Comparison of ENCODE assay signal across 20 cellular contexts in the genomic region with DNA sequence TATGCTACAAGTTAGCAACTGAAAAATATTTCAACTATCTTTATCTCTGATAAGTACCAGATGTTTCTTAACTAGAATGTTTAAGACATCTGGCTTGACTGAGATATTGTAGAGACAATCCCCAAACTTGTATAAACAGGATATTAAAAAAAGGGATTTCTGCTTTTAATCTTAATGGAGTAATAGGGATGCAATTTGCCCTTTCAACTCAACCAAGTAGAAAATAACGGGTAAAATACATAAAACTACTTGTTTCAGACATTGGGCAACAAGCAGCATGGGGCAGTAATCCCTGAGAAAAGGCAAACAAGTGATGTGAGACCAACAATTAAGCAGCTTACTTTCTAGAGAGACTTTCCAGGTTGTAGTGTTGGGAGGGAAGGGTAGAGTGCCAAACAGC. TPM values are rescaled to one million over a fixed set of nuclear protein-coding genes. Genes with fewer than 3 reads are reported as not detected.
DNase-seq lines count a peak whose midpoint lies in the region; FAIRE-seq lines count a peak whose summit lies in the region.
"Had no signal": no experiment of that assay in that cellular context is flagged by ENCODE, and none has a peak within 500 bp of the region (broad histone marks: within the 10 kb centered on the region; RNA-seq: fewer than 3 reads in every experiment).

No MANE protein-coding gene starts in this region.

- H3K4me1 Mint-ChIP-seq in T-helper 2 cell treated with Interferon-gamma antibody and Interleukin-4, amounts not matched to agents 5 μg/mL and 100 μg/mL, for 36 hours (ENCODE audit: low read depth), result no peaks in the 10 kb centered on the region
- H3K4me1 Mint-ChIP-seq in activated T-helper 2 cell treated with anti-CD3 and anti-CD28 coated beads, Interferon-gamma antibody, Interleukin-2, Interleukin-4, amounts not matched to agents 10 μg/mL and 5 μg/mL and 100 μg/mL, durations not matched to agents 14 hours and 24 hours and 36 hours (ENCODE audit: low read depth), result no peaks in the 10 kb centered on the region

- H3K4me3 Mint-ChIP-seq in T-helper 2 cell treated with Interferon-gamma antibody and Interleukin-4, amounts not matched to agents 5 μg/mL and 100 μg/mL, for 36 hours, result no peak overlapping the region
- no peak overlapping the region for H3K4me3 Mint-ChIP-seq in activated T-helper 2 cell treated with anti-CD3 and anti-CD28 coated beads, Interferon-gamma antibody, Interleukin-2, Interleukin-4, amounts not matched to agents 10 μg/mL and 5 μg/mL and 100 μg/mL, durations not matched to agents 14 hours and 24 hours and 36 hours (ENCODE audit: low read depth)
- H3K4me3 Mint-ChIP-seq: CD4-positive, alpha-beta memory T cell had no signal

- H3K36me3 Mint-ChIP-seq in T-helper 2 cell treated with Interferon-gamma antibody and Interleukin-4, amounts not matched to agents 5 μg/mL and 100 μg/mL, for 36 hours (ENCODE audit: low read depth), result no peaks in the 10 kb centered on the region
- no peaks in the 10 kb centered on the region for H3K36me3 Mint-ChIP-seq in activated T-helper 2 cell treated with anti-CD3 and anti-CD28 coated beads, Interferon-gamma antibody, Interleukin-2, Interleukin-4, amounts not matched to agents 10 μg/mL and 5 μg/mL and 100 μg/mL, durations not matched to agents 14 hours and 24 hours and 36 hours (ENCODE audit: low read depth)

- intact Hi-C loops in activated T-helper 2 cell treated with anti-CD3 and anti-CD28 coated beads, Interferon-gamma antibody, Interleukin-2, Interleukin-4, amounts not matched to agents 10 μg/mL and 5 μg/mL and 100 μg/mL, durations not matched to agents 14 hours and 24 hours and 36 hours (cut with micrococcal nuclease), result no loop called here

- peak; percentile 42 for DNase-seq in EH (ENCODE audit: low read depth)
- no peak for DNase-seq in HTR-8/SVneo (ENCODE audit: insufficient read length, low spot score)
- peak; percentile 24 for DNase-seq in iris pigment epithelial cell (ENCODE audit: low read depth)
- DNase-seq in T-helper 2 cell treated with Interferon-gamma antibody and Interleukin-4, amounts not matched to agents 5 μg/mL and 100 μg/mL, for 36 hours (ENCODE audit: low spot score), result no peak
- DNase-seq in activated T-helper 2 cell treated with anti-CD3 and anti-CD28 coated beads, Interferon-gamma antibody, Interleukin-2, Interleukin-4, amounts not matched to agents 10 μg/mL and 5 μg/mL and 100 μg/mL, durations not matched to agents 14 hours and 24 hours and 36 hours (ENCODE audit: low spot score), result no peak
- DNase-seq in retina, result no peak
- DNase-seq in activated naive CD4-positive, alpha-beta T cell (lab: John Stamatoyannopoulos, UW), result no peak
- DNase-seq: BE2C; Calu3; CD4-positive, alpha-beta memory T cell; DMS53; H7; KG1; NCI-H1436; NCI-H2081; NCI-H82 had no signal

- peaks cover 14% of the 10 kb centered on the region for H3K27me3 Mint-ChIP-seq in T-helper 2 cell treated with Interferon-gamma antibody and Interleukin-4, amounts not matched to agents 5 μg/mL and 100 μg/mL, for 36 hours (ENCODE audit: low read depth)
- H3K27me3 Mint-ChIP-seq in activated T-helper 2 cell treated with anti-CD3 and anti-CD28 coated beads, Interferon-gamma antibody, Interleukin-2, Interleukin-4, amounts not matched to agents 10 μg/mL and 5 μg/mL and 100 μg/mL, durations not matched to agents 14 hours and 24 hours and 36 hours (ENCODE audit: low read depth), result peaks cover 10% of the 10 kb centered on the region
- H3K27me3 Mint-ChIP-seq: CD4-positive, alpha-beta memory T cell had no signal

- peak; percentile 23 for FAIRE-seq in HTR-8/SVneo (lab: Jason Lieb, UNC)
- peak; percentile 99 for FAIRE-seq in endometrium (lab: Jason Lieb, UNC)

- H3K9me3 Mint-ChIP-seq in T-helper 2 cell treated with Interferon-gamma antibody and Interleukin-4, amounts not matched to agents 5 μg/mL and 100 μg/mL, for 36 hours, result peaks cover 9% of the 10 kb centered on the region
- peaks cover 12% of the 10 kb centered on the region for H3K9me3 Mint-ChIP-seq in activated T-helper 2 cell treated with anti-CD3 and anti-CD28 coated beads, Interferon-gamma antibody, Interleukin-2, Interleukin-4, amounts not matched to agents 10 μg/mL and 5 μg/mL and 100 μg/mL, durations not matched to agents 14 hours and 24 hours and 36 hours

- H3K27ac Mint-ChIP-seq in T-helper 2 cell treated with Interferon-gamma antibody and Interleukin-4, amounts not matched to agents 5 μg/mL and 100 μg/mL, for 36 hours, result no peak overlapping the region
- H3K27ac Mint-ChIP-seq in activated T-helper 2 cell treated with anti-CD3 and anti-CD28 coated beads, Interferon-gamma antibody, Interleukin-2, Interleukin-4, amounts not matched to agents 10 μg/mL and 5 μg/mL and 100 μg/mL, durations not matched to agents 14 hours and 24 hours and 36 hours, result no peak overlapping the region
- H3K27ac Mint-ChIP-seq: CD4-positive, alpha-beta memory T cell had no signal

RNA-seq across cellular contexts. Expression of gene ADAMTS12, which starts 9.4 kb away (rescaled TPM):
- total RNA-seq in activated T-helper 2 cell treated with anti-CD3 and anti-CD28 coated beads, Interferon-gamma antibody, Interleukin-2, Interleukin-4, amounts not matched to agents 10 μg/mL and 5 μg/mL and 100 μg/mL, durations not matched to agents 14 hours and 24 hours and 36 hours, result not detected in 2 replicates
- total RNA-seq: SK-MEL-5 had no signal

RNA-seq across cellular contexts. Expression of gene RXFP3, which starts 35.0 kb away (rescaled TPM):
- total RNA-seq in activated T-helper 2 cell treated with anti-CD3 and anti-CD28 coated beads, Interferon-gamma antibody, Interleukin-2, Interleukin-4, amounts not matched to agents 10 μg/mL and 5 μg/mL and 100 μg/mL, durations not matched to agents 14 hours and 24 hours and 36 hours, result not detected in 2 replicates
- total RNA-seq: Calu3; CD4-positive, alpha-beta memory T cell; H7; NCI-H460; PC-3; SK-MEL-5 had no signal

Comparison
In these comparisons a context has a peak if more than half of its experiments do, and no peak if none do; other contexts are left out.
1. DNase-seq: peak in EH (single experiment) and iris pigment epithelial cell (single experiment); none in HTR-8/SVneo (single experiment), T-helper 2 cell treated with Interferon-gamma antibody and Interleukin-4, amounts not matched to agents 5 μg/mL and 100 μg/mL, for 36 hours (single experiment), activated T-helper 2 cell treated with anti-CD3 and anti-CD28 coated beads, Interferon-gamma antibody, Interleukin-2, Interleukin-4, amounts not matched to agents 10 μg/mL and 5 μg/mL and 100 μg/mL, durations not matched to agents 14 hours and 24 hours and 36 hours (single experiment), retina (single experiment) and activated naive CD4-positive, alpha-beta T cell (0 of 4).